ENCODE assay signal across 15 cellular contexts in the genomic region with DNA sequence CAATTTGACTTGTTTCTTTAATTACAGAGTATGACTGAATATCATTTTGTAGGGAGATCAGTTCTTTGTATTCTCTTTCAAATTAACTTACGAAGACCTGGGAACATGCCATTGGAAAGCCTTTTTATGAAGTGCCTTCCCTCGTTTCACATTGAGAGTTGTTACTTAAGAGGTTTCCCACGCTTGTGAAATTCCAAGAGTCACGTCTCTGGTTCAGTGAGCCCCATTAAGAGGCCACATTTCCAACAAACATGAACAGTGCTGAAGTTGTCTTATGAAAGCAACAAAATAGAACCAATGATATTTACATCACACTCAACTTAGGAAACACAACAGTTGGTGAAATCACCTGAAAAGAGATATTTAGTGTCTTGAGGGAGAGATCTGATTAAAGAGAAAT.
DNase-seq lines count a peak whose midpoint lies in the region; ATAC-seq and TF ChIP-seq lines count a peak whose summit lies in the region.
"Had no signal": no experiment of that assay in that cellular context is flagged by ENCODE, and none has a peak within 500 bp of the region (broad histone marks: within the 10 kb centered on the region; RNA-seq: fewer than 3 reads in every experiment).

No MANE protein-coding gene starts in this region.

- TF ChIP-seq POLR2A in gastroesophageal sphincter (IDR thresholded peaks at IDR 0.05) = no peak

- no peaks in the 10 kb centered on the region for H3K27me3 ChIP-seq in gastroesophageal sphincter

- H3K9me3 ChIP-seq in gastroesophageal sphincter = peaks cover 0 to 13% (median 0%) of the 10 kb centered on the region in 3 donors
- H3K9me3 ChIP-seq: HAP-1 had no signal

- no peak for TF ChIP-seq CTCF in gastroesophageal sphincter (IDR thresholded peaks at IDR 0.05)

- H3K4me3 ChIP-seq in gastroesophageal sphincter = no peak overlapping the region
- H3K4me3 ChIP-seq: HAP-1 had no signal

- 40 to 57% methylated on average over 1 to 4 of the region's 4 CpGs for WGBS in gastroesophageal sphincter (ENCODE audit: low coverage in 1 of 2), 2 donors

- no peak for TF ChIP-seq EP300 in gastroesophageal sphincter (IDR thresholded peaks at IDR 0.05)

- DNase-seq in DMS79 (lab: John Stamatoyannopoulos, UW) (peak; percentile 88), DMS79 treated with DMSO at 0.1 percent for 48 hours (lab: John Stamatoyannopoulos, UW) (peak; percentile 81), kidney tubule cell (ENCODE audit: low spot score) (peak; percentile 28), renal cortical epithelial cell (ENCODE audit: low read depth) (peak; percentile 95), GF-D8 (lab: John Stamatoyannopoulos, UW) (no peak)
- DNase-seq: C1 segment of cervical spinal cord; Calu3; CD4-positive, alpha-beta memory T cell; COR-L47; DMS153; GOT3; HFFc6 had no signal

- ATAC-seq in HG02610 (IDR thresholded peaks at IDR 0.05; ENCODE audit: unreplicated experiment) (no peak), gastroesophageal sphincter (no peak)

- H3K4me1 ChIP-seq in gastroesophageal sphincter = no peaks in the 10 kb centered on the region
- H3K4me1 ChIP-seq: HAP-1 had no signal

- H3K36me3 ChIP-seq in gastroesophageal sphincter = no peaks in the 10 kb centered on the region
- H3K36me3 ChIP-seq: HAP-1 had no signal

- no peak overlapping the region for H3K27ac ChIP-seq in gastroesophageal sphincter
